In genomic region chr6:39203804-39204495, GRCh38 we compare ENCODE assay signal across 14 cellular contexts. TPM values are rescaled to one million over a fixed set of nuclear protein-coding genes. Genes with fewer than 3 reads are reported as not detected.
DNase-seq lines count a peak whose midpoint lies in the region; ATAC-seq and TF ChIP-seq lines count a peak whose summit lies in the region.
"Had no signal": no experiment of that assay in that cellular context is flagged by ENCODE, and none has a peak within 500 bp of the region (broad histone marks: within the 10 kb centered on the region; RNA-seq: fewer than 3 reads in every experiment).

No MANE protein-coding gene starts in this region.

- H3K4me1 Mint-ChIP-seq in endodermal cell (peaks cover 73% of the 10 kb centered on the region), neural crest cell (peaks cover 39% of the 10 kb centered on the region)

- H3K27me3 Mint-ChIP-seq in endodermal cell (ENCODE audit: insufficient read depth) (no peaks in the 10 kb centered on the region), neural crest cell (ENCODE audit: low read depth) (no peaks in the 10 kb centered on the region)
- H3K27me3 Mint-ChIP-seq: memory B cell had no signal

- ATAC-seq in HG02973 (IDR thresholded peaks at IDR 0.05; ENCODE audit: unreplicated experiment) (no peak), GM18505 (IDR thresholded peaks at IDR 0.05; ENCODE audit: unreplicated experiment) (no peak)

- no peak for TF ChIP-seq CTCF in endodermal cell (conservative IDR thresholded peaks at IDR 0.05)
- TF ChIP-seq CTCF in neural crest cell (conservative IDR thresholded peaks at IDR 0.05), result no peak
- TF ChIP-seq CTCF in BE2C (IDR thresholded peaks at IDR 0.05; ENCODE audit: low read depth, low read length), result no peak

- H3K27ac Mint-ChIP-seq in endodermal cell (peak overlapping the region; percentile 93), neural crest cell (ENCODE audit: unreplicated experiment) (peak overlapping the region; percentile 69)
- H3K27ac Mint-ChIP-seq: memory B cell had no signal

- in situ Hi-C loops in Caki2 (cut with HindIII; ENCODE audit: low pct_unique_long_range_greater_than_20kb, low sequenced_read_pairs), result no loop called here

- H3K9me3 ChIP-seq in endodermal cell (ENCODE audit: control insufficient read depth, low read length), result no peaks in the 10 kb centered on the region
- H3K9me3 ChIP-seq in BE2C, result no peaks in the 10 kb centered on the region; the same call in 1 of the 2 replicates

- 80 to 87% methylated on average over 6 to 12 of the region's 12 CpGs for WGBS in endodermal cell (ENCODE audit: insufficient coverage in 1 of 2, insufficient read length in 1 of 2), 2 experiments

- H3K36me3 Mint-ChIP-seq in endodermal cell (ENCODE audit: low read depth), result peaks cover 15% of the 10 kb centered on the region
- H3K36me3 Mint-ChIP-seq in neural crest cell (ENCODE audit: low read depth), result peaks cover 2% of the 10 kb centered on the region
- H3K36me3 Mint-ChIP-seq: memory B cell had no signal

- no peak overlapping the region for H3K27ac ChIP-seq in endodermal cell (ENCODE audit: low read depth, low read length)
- H3K27ac ChIP-seq: VCaP had no signal

- peaks cover 6% of the 10 kb centered on the region for H3K36me3 ChIP-seq in endodermal cell (ENCODE audit: control insufficient read depth, insufficient read depth, low read length)
- no peaks in the 10 kb centered on the region for H3K36me3 ChIP-seq in BE2C

- TF ChIP-seq POLR2A in GM18505 (IDR thresholded peaks at IDR 0.05; ENCODE audit: borderline replicate concordance, extremely low read depth, insufficient read depth, insufficient read length), result no peak

- H3K4me3 Mint-ChIP-seq in endodermal cell (peak overlapping the region; percentile 24), neural crest cell (peak overlapping the region; percentile 16)
- H3K4me3 Mint-ChIP-seq: CD14-positive monocyte, memory B cell had no signal

- H3K27me3 ChIP-seq in endodermal cell (ENCODE audit: control insufficient read depth, insufficient read depth, low read length, poor library complexity, severe bottlenecking) (no peaks in the 10 kb centered on the region), BE2C (no peaks in the 10 kb centered on the region)

- no peaks in the 10 kb centered on the region for H3K9me3 Mint-ChIP-seq in endodermal cell
- no peaks in the 10 kb centered on the region for H3K9me3 Mint-ChIP-seq in neural crest cell
- H3K9me3 Mint-ChIP-seq: CD14-positive monocyte, memory B cell had no signal

- peak overlapping the region; percentile 64 for H3K9ac ChIP-seq in endodermal cell (ENCODE audit: extremely low read depth, low read length, poor library complexity, severe bottlenecking)

- no peak overlapping the region for H3K4me3 ChIP-seq in endodermal cell (ENCODE audit: low read length)
- H3K4me3 ChIP-seq in BE2C (ENCODE audit: low read depth, low read length), result no peak overlapping the region

- DNase-seq in Caki2 (ENCODE audit: low read depth) (peak; percentile 76), HUDEP-2 (lab: John Stamatoyannopoulos, UW; ENCODE audit: unreplicated experiment in 76 of 76) (peak in 42 of 76 experiments; percentile 17 to 60 (median 36)), endodermal cell (peak; percentile 67), neural crest cell (ENCODE audit: low read depth, low spot score) (no peak), BE2C (no peak), NAMALWA (ENCODE audit: low spot score) (no peak)
- DNase-seq: central memory CD4-positive, alpha-beta T cell; MV-4-11 had no signal

- H3K4me1 ChIP-seq in endodermal cell (ENCODE audit: control insufficient read depth, insufficient read depth, low read length) (peaks cover 23% of the 10 kb centered on the region), BE2C (no peaks in the 10 kb centered on the region)

RNA-seq across cellular contexts. Expression of gene KCNK5, which starts 25.3 kb away (rescaled TPM):
- total RNA-seq in Caki2 (2014; rRNA removed; shearing (Covaris generic); ENCODE audit: low replicate concordance), result 0.74 and 3.0 TPM in 2 replicates
- total RNA-seq in endodermal cell (10 to 100 TPM; 29.8 to 32.2 TPM), neural crest cell (30.4 and 32.7 TPM in 2 replicates)
- polyA plus RNA-seq in endodermal cell (2013, experiment 1 of 2), result 11.1 TPM
- polyA plus RNA-seq in endodermal cell (2013, experiment 2 of 2), result 11.0 TPM
- polyA plus RNA-seq in BE2C (2012; ENCODE audit: insufficient read depth, insufficient read length, low read depth), result not detected
- total RNA-seq: fibroblast of villous mesenchyme had no signal
- polyA plus RNA-seq: CD14-positive monocyte had no signal

Comparison
In these comparisons a context has a peak if more than half of its experiments do, and no peak if none do; other contexts are left out.
1. DNase-seq: peak in Caki2 (single experiment), HUDEP-2 (42 of 76) and endodermal cell (single experiment); none in neural crest cell (single experiment), BE2C (single experiment) and NAMALWA (single experiment).